In the genomic region with DNA sequence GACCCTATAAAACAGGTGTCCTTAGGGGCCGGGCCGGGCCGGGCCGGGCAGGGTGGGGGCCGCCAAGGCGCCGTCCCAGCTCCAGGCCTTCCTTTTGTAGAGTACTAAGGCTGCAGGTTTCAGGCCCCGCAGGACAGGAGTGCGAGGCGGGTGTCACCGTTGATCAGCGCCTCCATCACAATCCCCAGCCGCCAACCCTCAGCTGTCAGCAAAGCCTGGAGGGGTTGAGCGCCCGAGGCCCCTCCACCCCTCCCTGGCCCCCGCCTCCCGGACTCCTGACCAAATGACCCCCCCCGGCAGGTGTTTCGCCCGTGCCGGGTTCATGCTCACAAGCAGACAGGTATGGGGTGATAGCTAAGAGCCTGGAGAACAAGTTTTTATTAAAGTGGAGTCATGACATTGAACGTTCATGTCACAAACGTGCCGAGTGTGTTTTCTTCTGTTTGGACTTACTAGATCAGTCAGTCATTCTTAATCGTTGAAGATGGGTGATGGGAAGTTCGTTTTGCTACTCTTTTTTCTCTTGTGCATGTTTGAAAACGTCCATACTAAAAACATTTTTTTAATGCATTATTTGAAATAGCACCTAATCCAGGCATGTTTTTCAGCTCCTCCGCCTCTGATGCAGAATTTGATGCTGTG, we compare ENCODE assay signal across 8 cellular contexts. TPM values are rescaled to one million over a fixed set of nuclear protein-coding genes. Genes with fewer than 3 reads are reported as not detected.
DNase-seq lines count a peak whose midpoint lies in the region; ATAC-seq and TF ChIP-seq lines count a peak whose summit lies in the region.

No MANE protein-coding gene starts in this region.

- no peaks in the 10 kb centered on the region for H3K9me3 ChIP-seq in osteoblast (ENCODE audit: low read depth, low read length)

- ATAC-seq in HG03460 (IDR thresholded peaks at IDR 0.05; ENCODE audit: unreplicated experiment): peak; percentile 33
- ATAC-seq in foreskin keratinocyte: peak; percentile 24
- no peak for ATAC-seq in HG03045 (IDR thresholded peaks at IDR 0.05; ENCODE audit: unreplicated experiment)

- no peaks in the 10 kb centered on the region for H3K27me3 ChIP-seq in foreskin keratinocyte
- H3K27me3 ChIP-seq in osteoblast (ENCODE audit: insufficient read depth, low read length): no peaks in the 10 kb centered on the region

- no peaks in the 10 kb centered on the region for H4K20me1 ChIP-seq in osteoblast (ENCODE audit: insufficient read depth, low read length)

- H2AFZ ChIP-seq in osteoblast (ENCODE audit: low read length): peak overlapping the region; percentile 75

- DNase-seq in activated CD4-positive, alpha-beta T cell treated with anti-CD3 and anti-CD28 coated beads for 48 hours: peak; percentile 39
- DNase-seq in foreskin keratinocyte: no peak
- no peak for DNase-seq in osteoblast (ENCODE audit: insufficient read length, low spot score, missing footprints)
- no peak for DNase-seq in DMS153 treated with DMSO at 0.1 percent for 48 hours (lab: John Stamatoyannopoulos, UW; ENCODE audit: unreplicated experiment)

- TF ChIP-seq CTCF in 22Rv1 (IDR thresholded peaks at IDR 0.05): no peak
- no peak for TF ChIP-seq CTCF in GM12875 (IDR thresholded peaks at IDR 0.05; ENCODE audit: borderline replicate concordance, insufficient read depth, low read depth, low read length)
- no peak for TF ChIP-seq CTCF in foreskin keratinocyte (conservative IDR thresholded peaks at IDR 0.05)
- no peak for TF ChIP-seq CTCF in osteoblast (IDR thresholded peaks at IDR 0.05; ENCODE audit: extremely low read depth, low read depth, low read length)

- peaks cover 39% of the 10 kb centered on the region for H3K36me3 ChIP-seq in osteoblast (ENCODE audit: insufficient read depth, low read length)

- H3K4me1 ChIP-seq in foreskin keratinocyte (peaks cover 8% of the 10 kb centered on the region), osteoblast (ENCODE audit: insufficient read depth, low read length) (peaks cover 11% of the 10 kb centered on the region)

- H3K4me2 ChIP-seq in osteoblast (ENCODE audit: insufficient read depth, low read length): peak overlapping the region; percentile 78

- peak overlapping the region; percentile 77 for H3K4me3 ChIP-seq in GM12875 (ENCODE audit: low read depth, low read length)
- peak overlapping the region; percentile 93 for H3K4me3 ChIP-seq in osteoblast (ENCODE audit: insufficient read depth, low read length)

- peak overlapping the region; percentile 85 for H3K27ac ChIP-seq in 22Rv1
- H3K27ac ChIP-seq in foreskin keratinocyte: peak overlapping the region; percentile 72
- peak overlapping the region; percentile 88 for H3K27ac ChIP-seq in osteoblast (ENCODE audit: low read depth, low read length)

- peaks cover 19% of the 10 kb centered on the region for H3K79me2 ChIP-seq in osteoblast (ENCODE audit: insufficient read depth, low read length)

RNA-seq across cellular contexts. Expression of a gene that starts 0.5 kb away (rescaled TPM):
- total RNA-seq in foreskin keratinocyte (57.7 and 59.2 TPM in 2 replicates), osteoblast (85.8 and 88.4 TPM in 2 replicates)
- polyA plus RNA-seq in foreskin keratinocyte: 38.8 and 44.3 TPM in 2 replicates

RNA-seq across cellular contexts. Expression of a gene that starts 38.9 kb away (rescaled TPM):
- 20.9 and 26.8 TPM in 2 replicates for total RNA-seq in foreskin keratinocyte
- 26.4 and 35.0 TPM in 2 replicates for polyA plus RNA-seq in foreskin keratinocyte
- total RNA-seq in osteoblast: under 0.01 TPM in 2 replicates

RNA-seq across cellular contexts. Expression of a gene that starts 59.5 kb away (rescaled TPM):
- total RNA-seq in foreskin keratinocyte (40.9 and 41.1 TPM in 2 replicates), osteoblast (51.6 and 57.2 TPM in 2 replicates)
- polyA plus RNA-seq in foreskin keratinocyte: 10.6 and 12.2 TPM in 2 replicates

RNA-seq across cellular contexts. Expression of a gene that starts 59.8 kb away (rescaled TPM):
- 75.2 and 75.4 TPM in 2 replicates for total RNA-seq in foreskin keratinocyte
- 79.6 and 89.1 TPM in 2 replicates for polyA plus RNA-seq in foreskin keratinocyte
- total RNA-seq in osteoblast: 53.9 and 70.2 TPM in 2 replicates

Comparison
In these comparisons a context has a peak if more than half of its experiments do, and no peak if none do; other contexts are left out.
1. RNA of a gene that starts 38.9 kb away (total RNA-seq): 20.9 to 26.8 TPM in foreskin keratinocyte; under 0.01 TPM in osteoblast; every median in the first group is over 10 times any median in the second.
2. Peak in every context shown above with its lines, with median percentiles within 50 percentile points of each other: H3K27ac ChIP-seq.